Comparison of ENCODE assay signal across 24 cellular contexts in genomic region chr10:129547583-129547982, GRCh38.
"Had no signal": no experiment of that assay in that cellular context is flagged by ENCODE, and none has a peak within 500 bp of the region (broad histone marks: within the 10 kb centered on the region; RNA-seq: fewer than 3 reads in every experiment).

No MANE protein-coding gene starts in this region.

- H3K27ac Mint-ChIP-seq: activated B cell treated with CpG ODN at 0.5 μM for 24 hours; activated CD4-positive, alpha-beta T cell treated with anti-CD3 and anti-CD28 coated beads for 36 hours; activated naive CD8-positive, alpha-beta T cell; activated T-helper 2 cell treated with anti-CD3 and anti-CD28 coated beads, Interferon-gamma antibody, Interleukin-2, Interleukin-4, amounts not matched to agents 10 μg/mL and 5 μg/mL and 100 μg/mL, durations not matched to agents 14 hours and 24 hours and 36 hours; dendritic cell treated with granulocyte-macrophage colony-stimulating factor and Interleukin-4, amounts not matched to agents 40 ng/mL and 50 ng/mL, for 4 days; nephron progenitor cell; T-helper 1 cell treated with Interleukin-12 subunit alpha and Interleukin-12 subunit beta and Interleukin-4 antibody, amounts not matched to agents 30 μg/mL and 1 μg/mL, for 36 hours had no signal

- H3K4me3 Mint-ChIP-seq: activated B cell treated with CpG ODN at 0.5 μM for 24 hours; activated CD4-positive, alpha-beta T cell treated with anti-CD3 and anti-CD28 coated beads for 36 hours; activated naive CD8-positive, alpha-beta T cell; activated T-cell treated with anti-CD3 and anti-CD28 coated beads, Interleukin-2, amount 50 U/mL, for 4 hours; dendritic cell treated with granulocyte-macrophage colony-stimulating factor and Interleukin-4, amounts not matched to agents 40 ng/mL and 50 ng/mL, for 4 days; nephron progenitor cell; T-helper 1 cell treated with Interleukin-12 subunit alpha and Interleukin-12 subunit beta and Interleukin-4 antibody, amounts not matched to agents 30 μg/mL and 1 μg/mL, for 36 hours had no signal

- H3K4me1 Mint-ChIP-seq: activated CD4-positive, alpha-beta T cell treated with anti-CD3 and anti-CD28 coated beads for 36 hours had no signal

- H3K27ac ChIP-seq: cardiac muscle cell, spleen, thyroid gland, upper lobe of right lung had no signal

- H3K9me3 Mint-ChIP-seq: activated B cell treated with CpG ODN at 0.5 μM for 24 hours; activated T-cell treated with anti-CD3 and anti-CD28 coated beads, Interleukin-2, amount 50 U/mL, for 4 hours; activated T-helper 2 cell treated with anti-CD3 and anti-CD28 coated beads, Interferon-gamma antibody, Interleukin-2, Interleukin-4, amounts not matched to agents 10 μg/mL and 5 μg/mL and 100 μg/mL, durations not matched to agents 14 hours and 24 hours and 36 hours; dendritic cell treated with granulocyte-macrophage colony-stimulating factor and Interleukin-4, amounts not matched to agents 40 ng/mL and 50 ng/mL, for 4 days; nephron progenitor cell; T-helper 1 cell treated with Interleukin-12 subunit alpha and Interleukin-12 subunit beta and Interleukin-4 antibody, amounts not matched to agents 30 μg/mL and 1 μg/mL, for 36 hours had no signal

- H3K27me3 Mint-ChIP-seq: activated B cell treated with CpG ODN at 0.5 μM for 24 hours; activated CD4-positive, alpha-beta T cell treated with anti-CD3 and anti-CD28 coated beads for 36 hours; activated naive CD8-positive, alpha-beta T cell; dendritic cell treated with granulocyte-macrophage colony-stimulating factor and Interleukin-4, amounts not matched to agents 40 ng/mL and 50 ng/mL, for 4 days had no signal

- H3K36me3 ChIP-seq: cardiac muscle cell, thyroid gland, upper lobe of right lung had no signal

- H3K9me3 ChIP-seq: spleen, thyroid gland, upper lobe of right lung had no signal

- H3K4me1 ChIP-seq: thyroid gland, upper lobe of right lung had no signal

- H3K4me3 ChIP-seq: cardiac muscle cell, spleen, thyroid gland, upper lobe of right lung had no signal

- ATAC-seq: activated CD4-positive, alpha-beta T cell treated with anti-CD3 and anti-CD28 coated beads for 36 hours; activated T-cell treated with anti-CD3 and anti-CD28 coated beads, Interleukin-2, amount 50 U/mL, for 4 hours; stimulated activated naive CD8-positive, alpha-beta T cell treated with anti-CD3 and anti-CD28 coated beads, Interleukin-15, Interleukin-2, amounts not matched to agents 100 U/mL and 50 U/mL, for 24 hours; upper lobe of right lung had no signal

- DNase-seq: activated B cell treated with CpG ODN at 0.5 μM for 24 hours; activated CD4-positive, alpha-beta T cell treated with anti-CD3 and anti-CD28 coated beads for 36 hours; activated CD4-positive, alpha-beta T cell treated with anti-CD3 and anti-CD28 coated beads, Interleukin-2, amount 50 U/mL, for 4 hours; activated CD8-positive, alpha-beta memory T cell treated with anti-CD3 and anti-CD28 coated beads for 24 hours; activated CD8-positive, alpha-beta memory T cell treated with anti-CD3 and anti-CD28 coated beads, Interleukin-2, amount 50 U/mL, for 4 hours; activated naive CD4-positive, alpha-beta T cell; activated T-cell treated with anti-CD3 and anti-CD28 coated beads, Interleukin-2, amount 50 U/mL, for 4 hours; amygdala; effector CD4-positive, alpha-beta T cell; foreskin melanocyte; hippocampal formation; nephron progenitor cell; nucleus accumbens; spleen; stimulated activated CD4-positive, alpha-beta T cell treated with anti-CD3 and anti-CD28 coated beads, Interleukin-4, amount 100 ng/mL, for 24 hours; stimulated activated naive CD8-positive, alpha-beta T cell treated with anti-CD3 and anti-CD28 coated beads, Interleukin-15, Interleukin-2, amounts not matched to agents 100 U/mL and 50 U/mL, for 24 hours; T1000; thyroid gland; upper lobe of right lung had no signal

- H3K27me3 ChIP-seq: cardiac muscle cell, spleen, thyroid gland, upper lobe of right lung had no signal
